In genomic region chr3:179604336-179605078, GRCh38 we compare ENCODE assay signal across 8 cellular contexts. TPM values are rescaled to one million over a fixed set of nuclear protein-coding genes. Genes with fewer than 3 reads are reported as not detected.
DNase-seq lines count a peak whose midpoint lies in the region; ATAC-seq, FAIRE-seq and TF ChIP-seq lines count a peak whose summit lies in the region.

Gene MRPL47, minus strand, starts transcription at chr3:179604638. Its CDS starts 14 bp downstream, at chr3:179604624.
Gene NDUFB5, plus strand, starts transcription at chr3:179604794. Its CDS starts 22 bp downstream, at chr3:179604816.

- H3K27ac ChIP-seq in HepG2 (ENCODE audit: extremely low read length, insufficient read depth, low read length): peak within 1 kb of the TSS; percentile 86

- no peaks in the 10 kb centered on the region; a peak in 1 of 5 replicates for H3K27me3 ChIP-seq in HepG2 (ENCODE audit: control insufficient read depth in 1 of 2, insufficient read depth in 2 of 2, low read length in 2 of 2)

- H3K9me3 ChIP-seq in HepG2 (ENCODE audit: low read length): no peaks in the 10 kb centered on the region

- H3K4me2 ChIP-seq in HepG2 (ENCODE audit: low read depth, low read length): peak within 1 kb of the TSS; percentile 68

- peaks cover 1 to 26% of the 10 kb centered on the region in 2 experiments; a peak in 4 of 5 replicates for H3K36me3 ChIP-seq in HepG2 (replicated peaks in 1 of 2; ENCODE audit: control insufficient read depth in 1 of 2, insufficient read depth in 2 of 2, low read length in 2 of 2)

- H3K27me3 Mint-ChIP-seq in CD14-positive monocyte (ENCODE audit: low read depth in 3 of 3): peaks cover 0 to 4% (median 0%) of the 10 kb centered on the region in 3 donors

- intact Hi-C loops in CD14-positive monocyte (cut with micrococcal nuclease) (loop anchor here (5.0 kb wide), 2 partner anchors 42 to 257 kb away; partner anchors contain the start of genes MFN1 (in 2 of the 2) and ACTL6A (in 1 of the 2)), HepG2 (cut with micrococcal nuclease; ENCODE audit: unreplicated experiment) (loop anchor here (2.0 kb wide), 2 partner anchors 40 to 42 kb away; partner anchors contain the start of gene ACTL6A)

- WGBS in HepG2 (ENCODE audit: low lambda C conversion rate): under 1% methylated on average over 33 of the region's 45 CpGs

- FAIRE-seq in HepG2 (lab: Jason Lieb, UNC): peak; percentile 98

- peak; percentile 97 for ATAC-seq in GM19397 (IDR thresholded peaks at IDR 0.05; ENCODE audit: unreplicated experiment)
- peak; percentile 94 for ATAC-seq in HG03571 (IDR thresholded peaks at IDR 0.05; ENCODE audit: unreplicated experiment)
- peak; percentile 100 for ATAC-seq in HepG2

- TF ChIP-seq POLR2A in HepG2 (IDR thresholded peaks at IDR 0.05; ENCODE audit: insufficient read depth in 1 of 2, low read depth in 2 of 2, low read length in 2 of 2): peak; percentile 82 to 89

- peaks cover 28 to 31% of the 10 kb centered on the region in 2 donors for H3K36me3 Mint-ChIP-seq in CD14-positive monocyte

- TF ChIP-seq EP300 in HepG2 (IDR thresholded peaks at IDR 0.05; ENCODE audit: low read depth in 2 of 2, low read length in 2 of 2): no peak
- TF ChIP-seq EP300 in HepG2 (CRISPR knock-in tag; IDR thresholded peaks at IDR 0.05; ENCODE audit: borderline replicate concordance): no peak

- peak within 1 kb of the TSS; percentile 39 for H2AFZ ChIP-seq in HepG2 (ENCODE audit: low read length)

- H3K9ac ChIP-seq in HepG2 (ENCODE audit: insufficient read depth, low read depth, low read length): peak within 1 kb of the TSS; percentile 95

- no peak for TF ChIP-seq CTCF in CD14-positive monocyte (IDR thresholded peaks at IDR 0.05)
- TF ChIP-seq CTCF in HepG2 (CRISPR knock-in tag; IDR thresholded peaks at IDR 0.05): no peak

- no peak for TF ChIP-seq RAD21 in HepG2 (CRISPR knock-in tag; IDR thresholded peaks at IDR 0.05)

- in situ Hi-C loops in HepG2 (cut with HindIII; ENCODE audit: extremely low pct_ligation_motif_present, low pct_unique_long_range_greater_than_20kb): no loop called here

- CTCF ChIA-PET in HepG2 (lab: Yijun Ruan, JAX; ENCODE audit: low intra/inter-chr PET ratio, low total read pairs): no interaction called here

- H3K79me2 ChIP-seq in HepG2 (ENCODE audit: insufficient read depth, low read length): peaks cover 39% of the 10 kb centered on the region

- peak within 1 kb of the TSS; percentile 90 to 95 (median 91) for H3K4me3 ChIP-seq in HepG2 (replicated peaks in 1 of 3; ENCODE audit: insufficient read depth in 1 of 3, low read depth in 2 of 3, low read length in 3 of 3)

- DNase-seq in CD14-positive monocyte (ENCODE audit: low spot score) (peak; percentile 93), NCI-H82 (lab: John Stamatoyannopoulos, UW) (peak; percentile 99), dermis microvascular lymphatic vessel endothelial cell (ENCODE audit: low read depth in 2 of 2) (peak; percentile 96 to 98), HepG2 (ENCODE audit: low spot score) (peak; percentile 95)
- DNase-seq in activated CD4-positive, alpha-beta T cell treated with anti-CD3 and anti-CD28 coated beads, Interleukin-2, amount 50 U/mL, for 48 hours: peak; percentile 89 to 93
- DNase-seq in stimulated activated CD4-positive, alpha-beta T cell treated with anti-CD3 and anti-CD28 coated beads, Interleukin-4, amount 100 ng/mL, for 1 hour: peak; percentile 89

- H3K27ac Mint-ChIP-seq in CD14-positive monocyte: peak within 1 kb of the TSS; percentile 99 to 100 (median 99)

- no peaks in the 10 kb centered on the region for H3K9me3 Mint-ChIP-seq in CD14-positive monocyte

- POLR2A ChIA-PET in HepG2 (lab: Yijun Ruan, JAX): interaction anchor here (0.6 to 1.4 kb wide), 11 partner anchors 10 to 1308 kb away, joined by 3 to 22 read pairs (median 4); partner anchors contain the start of genes ACTL6A, FXR1, TTC14 and USP13

- H3K4me1 ChIP-seq in HepG2 (ENCODE audit: insufficient read depth, low read length): peaks cover 18% of the 10 kb centered on the region

- peak within 1 kb of the TSS; percentile 97 to 100 for H3K4me3 Mint-ChIP-seq in CD14-positive monocyte

- peaks cover 42% of the 10 kb centered on the region for H3K4me1 Mint-ChIP-seq in CD14-positive monocyte

- no peaks in the 10 kb centered on the region for H4K20me1 ChIP-seq in HepG2 (ENCODE audit: insufficient read depth, low read length)

- BruUV-seq in HepG2 (replicated peaks; lab: Mats Ljungman, UMichigan): no TSS peak

TF ChIP-seq in HepG2, 621 proteins besides CTCF, POLR2A, EP300 and RAD21 (continues in another document):
- TF ChIP-seq SMYD3 (CRISPR knock-in tag; IDR thresholded peaks at IDR 0.05) (peak; percentile 54; the same call in 1 of the 2 replicates), HIC2 (CRISPR knock-in tag; IDR thresholded peaks at IDR 0.05; ENCODE audit: low read depth) (no peak)

RNA-seq across cellular contexts. Expression of gene MRPL47, which starts in this region (rescaled TPM):
- 10 to 100 TPM; 44.3 to 46.4 TPM for polyA plus RNA-seq in CD14-positive monocyte
- 17.8 and 22.3 TPM in 2 replicates for total RNA-seq in dermis microvascular lymphatic vessel endothelial cell
- total RNA-seq in HepG2 (2016; rRNA removed; fragmentation: Illumina TruSeq; extraction: Trizol): 83.8 and 120 TPM in 2 replicates
- 32.8 and 34.3 TPM in 2 replicates for total RNA-seq in HepG2 (2016; cell fraction: cytosol; rRNA removed; fragmentation: Illumina TruSeq; extraction: Trizol; ENCODE audit: low read depth)
- total RNA-seq in HepG2 (2016; cell fraction: insoluble cytoplasmic fraction; rRNA removed; fragmentation: Illumina TruSeq; extraction: Trizol): 77.3 and 132 TPM in 2 replicates
- 32.7 and 38.5 TPM in 2 replicates for total RNA-seq in HepG2 (2016; cell fraction: membrane; rRNA removed; fragmentation: Illumina TruSeq; extraction: Trizol)
- total RNA-seq in HepG2 (2016; cell fraction: nucleus; rRNA removed; fragmentation: Illumina TruSeq; extraction: Trizol): 29.4 and 31.7 TPM in 2 replicates
- polyA plus RNA-seq in HepG2 (2011; rRNA removed): 27.9 and 36.1 TPM in 2 replicates
- polyA plus RNA-seq in HepG2 (2011; cell fraction: cytosol; rRNA removed): 16.1 and 24.9 TPM in 2 replicates
- polyA plus RNA-seq in HepG2 (2011; cell fraction: nucleus; rRNA removed): 6.3 and 6.9 TPM in 2 replicates
- 31.6 and 41.5 TPM in 2 replicates for polyA plus RNA-seq in HepG2 (2012)
- 37.9 and 39.7 TPM in 2 replicates for polyA plus RNA-seq in HepG2 (2016; cell fraction: cytosol; fragmentation: Illumina TruSeq; extraction: Trizol; ENCODE audit: low read depth)
- polyA plus RNA-seq in HepG2 (2016; cell fraction: insoluble cytoplasmic fraction; fragmentation: Illumina TruSeq; extraction: Trizol; ENCODE audit: low read depth): 137 and 147 TPM in 2 replicates
- polyA plus RNA-seq in HepG2 (2016; cell fraction: membrane; fragmentation: Illumina TruSeq; extraction: Trizol; ENCODE audit: low read depth): 34.8 and 37.3 TPM in 2 replicates
- polyA plus RNA-seq in HepG2 (2016; cell fraction: nucleus; fragmentation: Illumina TruSeq; extraction: Trizol; ENCODE audit: insufficient read depth, low read depth): 51.7 and 59.5 TPM in 2 replicates
- polyA minus RNA-seq in HepG2 (2011; rRNA and poly(A)+ RNA removed; ENCODE audit: low replicate concordance): 8.7 and 22.5 TPM in 2 replicates
- polyA minus RNA-seq in HepG2 (2011; cell fraction: cytosol; rRNA and poly(A)+ RNA removed): 14.0 and 14.8 TPM in 2 replicates
- polyA minus RNA-seq in HepG2 (2011; cell fraction: nucleus; rRNA and poly(A)+ RNA removed): 15.8 and 20.0 TPM in 2 replicates

RNA-seq across cellular contexts. Expression of gene NDUFB5, which starts in this region (rescaled TPM):
- polyA plus RNA-seq in CD14-positive monocyte (100 to 1,000 TPM; 132 to 144 TPM), HepG2 (2011; rRNA removed) (30.4 and 43.3 TPM in 2 replicates)
- total RNA-seq in dermis microvascular lymphatic vessel endothelial cell (78.3 and 81.6 TPM in 2 replicates), HepG2 (2016; rRNA removed; fragmentation: Illumina TruSeq; extraction: Trizol) (120 and 154 TPM in 2 replicates)
- total RNA-seq in HepG2 (2016; cell fraction: cytosol; rRNA removed; fragmentation: Illumina TruSeq; extraction: Trizol; ENCODE audit: low read depth): 39.7 and 42.0 TPM in 2 replicates
- total RNA-seq in HepG2 (2016; cell fraction: insoluble cytoplasmic fraction; rRNA removed; fragmentation: Illumina TruSeq; extraction: Trizol): 125 and 168 TPM in 2 replicates
- total RNA-seq in HepG2 (2016; cell fraction: membrane; rRNA removed; fragmentation: Illumina TruSeq; extraction: Trizol): 56.7 and 72.1 TPM in 2 replicates
- 56.0 and 61.5 TPM in 2 replicates for total RNA-seq in HepG2 (2016; cell fraction: nucleus; rRNA removed; fragmentation: Illumina TruSeq; extraction: Trizol)
- polyA plus RNA-seq in HepG2 (2011; cell fraction: cytosol; rRNA removed): 18.5 and 30.3 TPM in 2 replicates
- polyA plus RNA-seq in HepG2 (2011; cell fraction: nucleus; rRNA removed): 15.8 and 22.3 TPM in 2 replicates
- polyA plus RNA-seq in HepG2 (2012): 91.3 and 94.8 TPM in 2 replicates
- polyA plus RNA-seq in HepG2 (2016; cell fraction: cytosol; fragmentation: Illumina TruSeq; extraction: Trizol; ENCODE audit: low read depth): 39.9 and 44.5 TPM in 2 replicates
- 155 and 170 TPM in 2 replicates for polyA plus RNA-seq in HepG2 (2016; cell fraction: insoluble cytoplasmic fraction; fragmentation: Illumina TruSeq; extraction: Trizol; ENCODE audit: low read depth)
- 61.9 and 64.1 TPM in 2 replicates for polyA plus RNA-seq in HepG2 (2016; cell fraction: membrane; fragmentation: Illumina TruSeq; extraction: Trizol; ENCODE audit: low read depth)
- 93.0 and 106 TPM in 2 replicates for polyA plus RNA-seq in HepG2 (2016; cell fraction: nucleus; fragmentation: Illumina TruSeq; extraction: Trizol; ENCODE audit: insufficient read depth, low read depth)
- 6.6 and 10.2 TPM in 2 replicates for polyA minus RNA-seq in HepG2 (2011; rRNA and poly(A)+ RNA removed; ENCODE audit: low replicate concordance)
- 30.8 and 34.3 TPM in 2 replicates for polyA minus RNA-seq in HepG2 (2011; cell fraction: cytosol; rRNA and poly(A)+ RNA removed)
- polyA minus RNA-seq in HepG2 (2011; cell fraction: nucleus; rRNA and poly(A)+ RNA removed): 17.9 and 18.5 TPM in 2 replicates

Comparison
In these comparisons a context has a peak if more than half of its experiments do, and no peak if none do; other contexts are left out.
1. Peak in every context shown above with its lines: DNase-seq, ATAC-seq, H3K4me3 ChIP-seq and H3K27ac ChIP-seq.